In genomic region chr14:20618328-20618749, GRCh38 we compare ENCODE assay signal across 18 cellular contexts.
"Had no signal": no experiment of that assay in that cellular context is flagged by ENCODE, and none has a peak within 500 bp of the region (broad histone marks: within the 10 kb centered on the region; RNA-seq: fewer than 3 reads in every experiment).

No MANE protein-coding gene starts in this region.

- H3K27me3 ChIP-seq: foreskin keratinocyte, testis, upper lobe of right lung had no signal

- H3K4me3 Mint-ChIP-seq: activated CD8-positive, alpha-beta T cell treated with anti-CD3 and anti-CD28 coated beads, Interleukin-2, amount 10 ng/mL, durations not matched to agents 7 days and 5 days; activated naive CD4-positive, alpha-beta T cell treated with anti-CD3 and anti-CD28 coated beads for 36 hours; activated T-helper 1 cell treated with anti-CD3 and anti-CD28 coated beads, Interleukin-12 subunit alpha, Interleukin-12 subunit beta, Interleukin-2, Interleukin-4 antibody, amounts not matched to agents 30 ng/mL and 10 ng/mL and 1 ng/mL, durations not matched to agents 14 hours and 24 hours and 36 hours; nephron progenitor cell; stimulated activated naive CD8-positive, alpha-beta T cell treated with anti-CD3 and anti-CD28 coated beads, Interleukin-15, amount 100 ng/mL, for 72 hours; WTC11 had no signal

- H3K4me1 ChIP-seq: foreskin keratinocyte had no signal

- H3K27ac ChIP-seq: foreskin keratinocyte, heart right ventricle, left ventricle myocardium inferior, testis, upper lobe of right lung had no signal

- H3K4me3 ChIP-seq: heart right ventricle, left ventricle myocardium inferior, testis, upper lobe of right lung had no signal

- H3K9me3 Mint-ChIP-seq: activated T-helper 1 cell treated with anti-CD3 and anti-CD28 coated beads, Interleukin-12 subunit alpha, Interleukin-12 subunit beta, Interleukin-2, Interleukin-4 antibody, amounts not matched to agents 30 ng/mL and 10 ng/mL and 1 ng/mL, durations not matched to agents 14 hours and 24 hours and 36 hours; WTC11 had no signal

- H3K36me3 ChIP-seq: heart right ventricle, left ventricle myocardium inferior, upper lobe of right lung had no signal

- H3K9me3 ChIP-seq: heart right ventricle, left ventricle myocardium inferior, testis, upper lobe of right lung had no signal

- H3K36me3 Mint-ChIP-seq: WTC11 had no signal

- H3K27ac Mint-ChIP-seq: activated CD8-positive, alpha-beta T cell treated with anti-CD3 and anti-CD28 coated beads, Interleukin-2, amount 10 ng/mL, durations not matched to agents 7 days and 5 days; activated T-helper 1 cell treated with anti-CD3 and anti-CD28 coated beads, Interleukin-12 subunit alpha, Interleukin-12 subunit beta, Interleukin-2, Interleukin-4 antibody, amounts not matched to agents 30 ng/mL and 10 ng/mL and 1 ng/mL, durations not matched to agents 14 hours and 24 hours and 36 hours; nephron progenitor cell; stimulated activated naive CD8-positive, alpha-beta T cell treated with anti-CD3 and anti-CD28 coated beads, Interleukin-15, amount 100 ng/mL, for 72 hours; WTC11 had no signal

- DNase-seq: activated CD4-positive, alpha-beta T cell treated with anti-CD3 and anti-CD28 coated beads for 48 hours; activated CD8-positive, alpha-beta memory T cell treated with anti-CD3 and anti-CD28 coated beads, Interleukin-2, amount 50 U/mL, for 48 hours; activated CD8-positive, alpha-beta T cell treated with anti-CD3 and anti-CD28 coated beads, Interleukin-2, amount 10 ng/mL, durations not matched to agents 7 days and 5 days; activated naive CD4-positive, alpha-beta T cell treated with anti-CD3 and anti-CD28 coated beads for 36 hours; heart right ventricle; islet precursor cell; left ventricle myocardium inferior; mesenchymal stem cell; nephron progenitor cell; retina; stimulated activated CD4-positive, alpha-beta T cell treated with anti-CD3 and anti-CD28 coated beads, Interleukin-4, amount 100 ng/mL, for 4 hours; stimulated activated naive CD8-positive, alpha-beta T cell treated with anti-CD3 and anti-CD28 coated beads, Interleukin-15, amount 100 ng/mL, for 72 hours; T1000; testis; upper lobe of right lung had no signal
